1 cellular context compared by ENCODE assay signal in genomic region chrX:19832186-19832965, GRCh38.
TF ChIP-seq lines count a peak whose summit lies in the region.

No MANE protein-coding gene starts in this region.

TF ChIP-seq in GM12878, 131 proteins besides CTCF, POLR2A, EP300 and RAD21 (continued from another document):
- TF ChIP-seq TBL1XR1 (IDR thresholded peaks at IDR 0.05; ENCODE audit: low read depth, low read length) (no peak), BMI1 (IDR thresholded peaks at IDR 0.05; ENCODE audit: borderline replicate concordance) (no peak), BCLAF1 (IDR thresholded peaks at IDR 0.05) (no peak), PAX8 (IDR thresholded peaks at IDR 0.05) (no peak), TCF3 (IDR thresholded peaks at IDR 0.05; ENCODE audit: borderline replicate concordance, insufficient read depth, low read depth, low read length) (no peak)
